Comparison of ENCODE assay signal across 8 cellular contexts in genomic region chr16:70427786-70428177, GRCh38. TPM values are rescaled to one million over a fixed set of nuclear protein-coding genes. Genes with fewer than 3 reads are reported as not detected.
A peak's percentile ranks its signal among the peaks of the same experiment; 100 is the strongest.
DNase-seq lines count a peak whose midpoint lies in the region; ATAC-seq and TF ChIP-seq lines count a peak whose summit lies in the region.

No MANE protein-coding gene starts in this region.

- H3K36me3 Mint-ChIP-seq in HFFc6 (ENCODE audit: low read depth) (no peaks in the 10 kb centered on the region; the same call in 1 of the 2 replicates), WTC11 (peaks cover 13% of the 10 kb centered on the region; the same call in 1 of the 2 replicates)
- H3K36me3 Mint-ChIP-seq in stimulated activated effector memory CD8-positive, alpha-beta T cell treated with anti-CD3 and anti-CD28 coated beads, Interleukin-12 subunit alpha, Interleukin-12 subunit beta, amount 100 ng/mL, for 72 hours: peaks cover 8% of the 10 kb centered on the region

- H3K9me3 ChIP-seq in iPS-15b (ENCODE audit: control insufficient read depth, insufficient read depth, low read length): no peaks in the 10 kb centered on the region

- no peak for ATAC-seq in WTC11
- no peak for ATAC-seq in stimulated activated effector memory CD8-positive, alpha-beta T cell treated with anti-CD3 and anti-CD28 coated beads, Interleukin-12 subunit alpha, Interleukin-12 subunit beta, amount 100 ng/mL, for 72 hours
- no peak for ATAC-seq in GM21825 (IDR thresholded peaks at IDR 0.05; ENCODE audit: unreplicated experiment)

- H3K9me3 Mint-ChIP-seq in HFFc6 (no peaks in the 10 kb centered on the region), WTC11 (no peaks in the 10 kb centered on the region)
- no peaks in the 10 kb centered on the region for H3K9me3 Mint-ChIP-seq in stimulated activated effector memory CD8-positive, alpha-beta T cell treated with anti-CD3 and anti-CD28 coated beads, Interleukin-12 subunit alpha, Interleukin-12 subunit beta, amount 100 ng/mL, for 72 hours

- H3K27me3 Mint-ChIP-seq in HFFc6 (ENCODE audit: insufficient read depth) (no peaks in the 10 kb centered on the region), WTC11 (ENCODE audit: low read depth) (no peaks in the 10 kb centered on the region)

- H3K27ac Mint-ChIP-seq in HFFc6 (peak overlapping the region; percentile 98), WTC11 (peak overlapping the region; percentile 92)
- H3K27ac Mint-ChIP-seq in stimulated activated effector memory CD8-positive, alpha-beta T cell treated with anti-CD3 and anti-CD28 coated beads, Interleukin-12 subunit alpha, Interleukin-12 subunit beta, amount 100 ng/mL, for 72 hours: peak overlapping the region; percentile 95

- peak overlapping the region; percentile 51 for H3K9ac ChIP-seq in iPS-15b (ENCODE audit: low read depth, low read length)

- peak overlapping the region; percentile 63 for H3K4me3 Mint-ChIP-seq in HFFc6
- peak overlapping the region; percentile 48 for H3K4me3 Mint-ChIP-seq in WTC11
- peak overlapping the region; percentile 63 for H3K4me3 Mint-ChIP-seq in stimulated activated effector memory CD8-positive, alpha-beta T cell treated with anti-CD3 and anti-CD28 coated beads, Interleukin-12 subunit alpha, Interleukin-12 subunit beta, amount 100 ng/mL, for 72 hours

- POLR2A ChIA-PET in WTC11 (lab: Charles Lee): interaction anchor here (1.0 to 1.5 kb wide), 2 partner anchors 10 to 47 kb away, joined by 6 to 7 read pairs; partner anchors contain the start of gene ST3GAL2

- peaks cover 47% of the 10 kb centered on the region for H3K4me1 Mint-ChIP-seq in HFFc6 (ENCODE audit: low read depth)
- H3K4me1 Mint-ChIP-seq in WTC11: peaks cover 50% of the 10 kb centered on the region
- peaks cover 38% of the 10 kb centered on the region for H3K4me1 Mint-ChIP-seq in stimulated activated effector memory CD8-positive, alpha-beta T cell treated with anti-CD3 and anti-CD28 coated beads, Interleukin-12 subunit alpha, Interleukin-12 subunit beta, amount 100 ng/mL, for 72 hours

- DNase-seq in HFFc6: no peak
- DNase-seq in WTC11 (ENCODE audit: low spot score): no peak
- DNase-seq in stimulated activated effector memory CD8-positive, alpha-beta T cell treated with anti-CD3 and anti-CD28 coated beads, Interleukin-12 subunit alpha, Interleukin-12 subunit beta, amount 100 ng/mL, for 72 hours (ENCODE audit: low spot score in 2 of 2): no peak
- no peak for DNase-seq in NCI-H1436 (lab: John Stamatoyannopoulos, UW)
- DNase-seq in nucleus accumbens (lab: John Stamatoyannopoulos, UW): no peak
- no peak for DNase-seq in stimulated activated CD4-positive, alpha-beta T cell treated with anti-CD3 and anti-CD28 coated beads, Interleukin-1b, Interleukin-23, amount 100 ng/mL, for 48 hours

- peaks cover 4% of the 10 kb centered on the region for H3K36me3 ChIP-seq in iPS-15b (ENCODE audit: control insufficient read depth, insufficient read depth, low read length)

- TF ChIP-seq CTCF in HFFc6 (IDR thresholded peaks at IDR 0.05) (no peak), WTC11 (IDR thresholded peaks at IDR 0.05) (no peak)

- CTCF ChIA-PET in WTC11 (lab: Charles Lee): interaction anchor here (0.9 to 1.0 kb wide), 4 partner anchors 10 to 44 kb away, joined by 3 to 7 read pairs (median 4); no protein-coding TSS in a partner anchor

- H3K27me3 ChIP-seq in iPS-15b (ENCODE audit: control insufficient read depth, insufficient read depth, low read length): no peaks in the 10 kb centered on the region

- peaks cover 30% of the 10 kb centered on the region for H3K4me1 ChIP-seq in iPS-15b (ENCODE audit: control insufficient read depth, insufficient read depth, low read length)

- peak overlapping the region; percentile 21 for H3K4me3 ChIP-seq in iPS-15b (ENCODE audit: low read depth, low read length)

TF ChIP-seq in WTC11, 78 proteins besides CTCF, POLR2A, EP300 and RAD21:
- TF ChIP-seq ZSCAN18 (CRISPR knock-in tag; IDR thresholded peaks at IDR 0.05) (no peak), CREM (CRISPR knock-in tag; IDR thresholded peaks at IDR 0.05) (no peak), E2F4 (CRISPR knock-in tag; IDR thresholded peaks at IDR 0.05; ENCODE audit: borderline replicate concordance, low read depth) (no peak), ZNF138 (CRISPR knock-in tag; conservative IDR thresholded peaks at IDR 0.05) (no peak), RORB (CRISPR knock-in tag; IDR thresholded peaks at IDR 0.05) (no peak), CREB1 (CRISPR knock-in tag; IDR thresholded peaks at IDR 0.05) (no peak), E2F1 (CRISPR knock-in tag; IDR thresholded peaks at IDR 0.05) (no peak), OVOL2 (CRISPR knock-in tag; IDR thresholded peaks at IDR 0.05; ENCODE audit: borderline replicate concordance) (no peak), FOXP1 (CRISPR knock-in tag; IDR thresholded peaks at IDR 0.05; ENCODE audit: borderline replicate concordance) (no peak), RELA (CRISPR knock-in tag; IDR thresholded peaks at IDR 0.05; ENCODE audit: borderline replicate concordance) (no peak), HMGXB4 (CRISPR knock-in tag; IDR thresholded peaks at IDR 0.05) (no peak), TCF7 (CRISPR knock-in tag; IDR thresholded peaks at IDR 0.05; ENCODE audit: low read depth) (no peak), ZNF317 (CRISPR knock-in tag; IDR thresholded peaks at IDR 0.05; ENCODE audit: borderline replicate concordance, low read depth) (no peak), ZNF423 (CRISPR knock-in tag; IDR thresholded peaks at IDR 0.05) (no peak), NR2C2 (CRISPR knock-in tag; IDR thresholded peaks at IDR 0.05) (no peak), USF1 (CRISPR knock-in tag; IDR thresholded peaks at IDR 0.05) (no peak), ZNF396 (CRISPR knock-in tag; IDR thresholded peaks at IDR 0.05; ENCODE audit: borderline replicate concordance) (no peak), MAX (CRISPR knock-in tag; IDR thresholded peaks at IDR 0.05) (no peak), KAT7 (CRISPR knock-in tag; IDR thresholded peaks at IDR 0.05; ENCODE audit: borderline replicate concordance) (no peak)
TF ChIP-seq in WTC11: peak in this region for 0.

RNA-seq across cellular contexts. Expression of gene ST3GAL2, which starts 11.1 kb away (rescaled TPM):
- total RNA-seq in HFFc6 (2021; fragmentation: NEBNext Ultra II Directional; extraction: Animal tissue kit (Norgen Biotek cat#: 25700)): 10 to 100 TPM; 25.4 to 31.2 (median 26.3) TPM
- total RNA-seq in WTC11 (2021): 46.0 to 49.4 TPM (median 46.2 TPM) in 3 replicates

RNA-seq across cellular contexts. Expression of gene FCSK, which starts 26.6 kb away (rescaled TPM):
- total RNA-seq in HFFc6 (2021; fragmentation: NEBNext Ultra II Directional; extraction: Animal tissue kit (Norgen Biotek cat#: 25700)): 1 to 10 TPM; 5.1 to 7.1 (median 6.1) TPM
- total RNA-seq in WTC11 (2021): 7.0 to 10.6 TPM (median 8.6 TPM) in 3 replicates
